8 cellular contexts compared by ENCODE assay signal in the genomic region with DNA sequence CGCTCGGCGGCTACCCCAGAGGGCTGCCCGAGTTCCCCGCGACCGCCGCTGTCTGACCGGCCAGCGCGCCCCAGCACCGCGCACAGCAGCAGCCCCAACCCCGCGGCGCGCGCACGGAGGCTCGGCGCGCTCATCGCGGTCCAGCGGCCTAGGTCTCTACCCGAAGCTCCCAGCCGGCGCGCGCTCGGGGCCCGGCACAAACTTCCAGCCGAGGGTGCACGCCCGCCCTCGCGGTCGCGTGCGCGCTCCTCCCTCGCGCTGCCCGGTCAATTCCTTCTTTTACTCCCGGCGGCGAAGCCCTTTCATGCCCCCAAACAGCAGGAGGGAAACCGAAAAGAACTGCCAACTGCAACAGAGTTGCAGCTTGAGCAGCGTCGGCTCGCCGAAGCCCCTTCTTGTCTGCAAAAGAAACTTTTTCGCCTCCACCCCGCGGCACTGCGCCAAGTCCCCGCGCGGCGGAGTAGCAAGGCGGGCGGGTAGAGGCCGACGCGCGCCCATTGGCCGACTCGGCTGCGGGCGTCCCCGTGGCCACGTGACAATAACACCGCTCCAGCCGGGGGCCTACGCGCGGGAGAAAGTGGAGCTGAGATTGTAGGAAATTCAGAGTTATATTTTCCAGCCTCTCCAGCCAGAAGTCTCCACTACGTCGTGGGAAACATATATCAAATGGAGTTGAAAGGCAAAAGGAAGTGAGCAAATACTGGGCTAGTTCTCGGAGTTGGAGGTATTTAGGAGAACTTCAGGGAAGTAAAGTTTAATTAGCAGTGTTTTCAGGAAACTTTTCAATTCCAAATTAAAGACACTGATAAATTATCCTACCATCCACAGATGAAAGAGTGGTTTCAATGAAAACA.
A peak's percentile ranks its signal among the peaks of the same experiment; 100 is the strongest.
DNase-seq lines count a peak whose midpoint lies in the region; ATAC-seq lines count a peak whose summit lies in the region.

TSS of gene LRIG3 (minus strand) at position 403 of the 854 bp plus-strand sequence. CDS start at position 134, 269 bp downstream.

- H3K27me3 Mint-ChIP-seq in dendritic cell treated with granulocyte-macrophage colony-stimulating factor and Interleukin-4, amounts not matched to agents 40 ng/mL and 50 ng/mL, for 4 days: peaks cover 41% of the 10 kb centered on the region

- H3K27ac ChIP-seq in layer of hippocampus (ENCODE audit: low read depth, low read length): peak within 1 kb of the TSS; percentile 89

- no peak within 1 kb of the TSS for H3K27ac Mint-ChIP-seq in dendritic cell treated with granulocyte-macrophage colony-stimulating factor and Interleukin-4, amounts not matched to agents 40 ng/mL and 50 ng/mL, for 4 days

- DNase-seq in HUDEP-2 (lab: John Stamatoyannopoulos, UW; ENCODE audit: unreplicated experiment in 76 of 76) (peak in 75 of 76 experiments; percentile 6 to 84 (median 69)), SHP77 treated with DMSO at 0.1 percent for 48 hours (lab: John Stamatoyannopoulos, UW) (peak; percentile 59), SIG-M5 treated with dmso at 0.1 percent for 504 hours (lab: John Stamatoyannopoulos, UW; ENCODE audit: unreplicated experiment) (no peak)
- peak; percentile 46 for DNase-seq in stimulated activated CD8-positive, alpha-beta memory T cell treated with anti-CD3 and anti-CD28 coated beads, Interleukin-4, amount 100 ng/mL, for 48 hours

- peak within 1 kb of the TSS; percentile 75 for H3K4me3 Mint-ChIP-seq in dendritic cell treated with granulocyte-macrophage colony-stimulating factor and Interleukin-4, amounts not matched to agents 40 ng/mL and 50 ng/mL, for 4 days

- no peaks in the 10 kb centered on the region for H3K36me3 Mint-ChIP-seq in dendritic cell treated with granulocyte-macrophage colony-stimulating factor and Interleukin-4, amounts not matched to agents 40 ng/mL and 50 ng/mL, for 4 days (ENCODE audit: low read depth)

- no peaks in the 10 kb centered on the region for H3K4me1 Mint-ChIP-seq in dendritic cell treated with granulocyte-macrophage colony-stimulating factor and Interleukin-4, amounts not matched to agents 40 ng/mL and 50 ng/mL, for 4 days (ENCODE audit: low read depth)

- ATAC-seq in GM21619 (IDR thresholded peaks at IDR 0.05; ENCODE audit: unreplicated experiment): peak; percentile 84

- peak within 1 kb of the TSS; percentile 84 for H3K4me3 ChIP-seq in GM08714 (ENCODE audit: low read length)

- H3K9me3 Mint-ChIP-seq in dendritic cell treated with granulocyte-macrophage colony-stimulating factor and Interleukin-4, amounts not matched to agents 40 ng/mL and 50 ng/mL, for 4 days: no peaks in the 10 kb centered on the region

- intact Hi-C loops in dendritic cell treated with granulocyte-macrophage colony-stimulating factor and Interleukin-4, amounts not matched to agents 40 ng/mL and 50 ng/mL, for 4 days (cut with micrococcal nuclease): no loop called here

- no peaks in the 10 kb centered on the region for H3K27me3 ChIP-seq in layer of hippocampus (ENCODE audit: control insufficient read depth, insufficient read depth, low read length)
